In genomic region chr1:31714442-31715096, GRCh38 we compare ENCODE assay signal across 9 cellular contexts. TPM values are rescaled to one million over a fixed set of nuclear protein-coding genes. Genes with fewer than 3 reads are reported as not detected.
DNase-seq lines count a peak whose midpoint lies in the region; ATAC-seq and TF ChIP-seq lines count a peak whose summit lies in the region.
"Had no signal": no experiment of that assay in that cellular context is flagged by ENCODE, and none has a peak within 500 bp of the region (broad histone marks: within the 10 kb centered on the region; RNA-seq: fewer than 3 reads in every experiment).

No MANE protein-coding gene starts in this region.

- WGBS in smooth muscle cell (ENCODE audit: low lambda C conversion rate): 2% methylated on average over 30 of the region's 39 CpGs

- H3K27me3 ChIP-seq in smooth muscle cell (ENCODE audit: low read depth): no peaks in the 10 kb centered on the region

- peaks cover 16 to 23% of the 10 kb centered on the region in 2 donors for H3K4me1 Mint-ChIP-seq in immature natural killer cell

- peaks cover 37% of the 10 kb centered on the region for H3F3A ChIP-seq in smooth muscle cell (ENCODE audit: low read depth)

- H3K9ac ChIP-seq in smooth muscle cell (ENCODE audit: low read depth): peak overlapping the region; percentile 66

- peak overlapping the region in 1 of 6 donors; percentile 40 for H3K27ac Mint-ChIP-seq in immature natural killer cell
- H3K27ac Mint-ChIP-seq: CD4-positive, CD25-positive, alpha-beta regulatory T cell had no signal

- DNase-seq in NCI-H146 (lab: John Stamatoyannopoulos, UW) (peak; percentile 17), NCI-H146 treated with DMSO at 0.1 percent for 48 hours (lab: John Stamatoyannopoulos, UW; ENCODE audit: unreplicated experiment) (no peak), SHP77 (lab: John Stamatoyannopoulos, UW) (peak; percentile 61 to 63), caudate nucleus (lab: John Stamatoyannopoulos, UW) (peak in 12 of 61 donors; percentile 16 to 69 (median 47)), immature natural killer cell (peak; percentile 25 to 45 (median 34)), smooth muscle cell (lab: John Stamatoyannopoulos, UW; ENCODE audit: unreplicated experiment) (peak; percentile 85)
- no peak for DNase-seq in NK-92 treated with Interleukin-12 subunit alpha and Interleukin-12 subunit beta, amount 100 ng/mL, for 24 hours (lab: John Stamatoyannopoulos, UW)

- H2AFZ ChIP-seq in smooth muscle cell (ENCODE audit: low read depth): no peak overlapping the region

- H3K79me2 ChIP-seq in smooth muscle cell (ENCODE audit: low read depth): no peaks in the 10 kb centered on the region

- peak overlapping the region; percentile 61 to 87 (median 71) for H3K4me3 Mint-ChIP-seq in immature natural killer cell

- H3K4me1 ChIP-seq in smooth muscle cell (ENCODE audit: low read depth): peaks cover 11% of the 10 kb centered on the region

- H3K9me3 ChIP-seq in smooth muscle cell (replicated peaks; ENCODE audit: low read depth): no peaks in the 10 kb centered on the region

- no peaks in the 10 kb centered on the region for H4K20me1 ChIP-seq in smooth muscle cell (ENCODE audit: low read depth)

- peak overlapping the region; percentile 90 for H3K4me2 ChIP-seq in smooth muscle cell

- ATAC-seq in HG03039 (IDR thresholded peaks at IDR 0.05; ENCODE audit: unreplicated experiment): no peak

- H3K27ac ChIP-seq in caudate nucleus (ENCODE audit: low read depth, low read length): peak overlapping the region; percentile 60
- peak overlapping the region; percentile 92 for H3K27ac ChIP-seq in smooth muscle cell (ENCODE audit: low read depth)

- peaks cover 16 to 17% (median 16%) of the 10 kb centered on the region in 3 donors for H3K27me3 Mint-ChIP-seq in immature natural killer cell (ENCODE audit: low read depth in 3 of 3)

- H3K9me3 Mint-ChIP-seq in immature natural killer cell: peaks cover 0 to 2% (median 0%) of the 10 kb centered on the region in 6 donors

- H3K36me3 ChIP-seq in smooth muscle cell (ENCODE audit: low read depth): no peaks in the 10 kb centered on the region

- peak overlapping the region; percentile 53 for H3K4me3 ChIP-seq in smooth muscle cell

- H3K36me3 Mint-ChIP-seq in immature natural killer cell: no peaks in the 10 kb centered on the region

- no peak for TF ChIP-seq CTCF in smooth muscle cell (IDR thresholded peaks at IDR 0.05; ENCODE audit: borderline replicate concordance, insufficient read depth, poor library complexity, severe bottlenecking)

RNA-seq across cellular contexts. Expression of gene COL16A1, which starts 10.8 kb away (rescaled TPM):
- not detected for polyA plus RNA-seq in immature natural killer cell
- 67.3 and 105 TPM in 2 replicates for total RNA-seq in smooth muscle cell
- polyA plus RNA-seq in smooth muscle cell: 126 and 152 TPM in 2 replicates
- total RNA-seq: CD4-positive, CD25-positive, alpha-beta regulatory T cell had no signal
- polyA plus RNA-seq: CD4-positive, CD25-positive, alpha-beta regulatory T cell had no signal

RNA-seq across cellular contexts. Expression of gene ADGRB2, which starts 49.6 kb away (rescaled TPM):
- polyA plus RNA-seq in immature natural killer cell: 1 to 10 TPM in 1 of 3 donors, under 1 TPM in 1, not detected in 1; 0.36 to 2.1 TPM
- 8.8 and 10.6 TPM in 2 replicates for total RNA-seq in smooth muscle cell
- polyA plus RNA-seq in smooth muscle cell: 7.5 and 9.4 TPM in 2 replicates

Comparison
In these comparisons a context has a peak if more than half of its experiments do, and no peak if none do; other contexts are left out.
1. DNase-seq: peak in NCI-H146 (single experiment), SHP77 (2 of 2), immature natural killer cell (3 of 3) and smooth muscle cell (single experiment); none in NCI-H146 treated with DMSO at 0.1 percent for 48 hours (single experiment) and NK-92 treated with Interleukin-12 subunit alpha and Interleukin-12 subunit beta, amount 100 ng/mL, for 24 hours (single experiment).
2. RNA of gene COL16A1, which starts 10.8 kb away (polyA plus RNA-seq): 126 to 152 TPM in smooth muscle cell; not detected in immature natural killer cell; every median in the first group is over 100 times any median in the second.